In the genomic region with DNA sequence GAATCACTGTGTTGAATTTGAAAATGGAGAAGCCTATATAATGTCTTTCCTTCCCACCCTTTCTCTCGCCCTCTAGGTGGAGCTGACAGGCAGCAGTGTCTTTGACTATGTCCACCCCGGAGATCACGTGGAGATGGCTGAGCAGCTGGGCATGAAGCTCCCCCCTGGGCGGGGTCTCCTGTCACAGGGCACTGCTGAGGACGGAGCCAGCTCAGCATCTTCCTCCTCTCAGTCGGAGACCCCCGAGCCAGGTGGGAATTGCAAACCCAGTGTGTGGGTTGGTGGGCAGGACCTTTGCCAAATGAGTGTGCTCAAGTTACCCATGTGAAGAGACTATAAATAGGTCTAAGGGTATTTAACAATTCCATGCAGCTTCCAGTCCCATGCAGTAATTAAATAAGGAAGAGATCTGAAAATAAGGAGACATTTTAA, we compare ENCODE assay signal across 8 cellular contexts.
DNase-seq lines count a peak whose midpoint lies in the region; ATAC-seq lines count a peak whose summit lies in the region.

No MANE protein-coding gene starts in this region.

- no peak overlapping the region for H3K4me3 Mint-ChIP-seq in activated CD4-positive, alpha-beta T cell treated with anti-CD3 and anti-CD28 coated beads, Interleukin-2, amount 10 ng/mL, durations not matched to agents 24 days and 14 days
- H3K4me3 Mint-ChIP-seq in activated T-helper 2 cell treated with anti-CD3 and anti-CD28 coated beads, Interferon-gamma antibody, Interleukin-2, Interleukin-4, amounts not matched to agents 10 μg/mL and 5 μg/mL and 100 μg/mL, durations not matched to agents 14 hours and 24 hours and 36 hours (ENCODE audit: low read depth), result no peak overlapping the region

- H3K4me1 Mint-ChIP-seq in activated CD4-positive, alpha-beta T cell treated with anti-CD3 and anti-CD28 coated beads, Interleukin-2, amount 10 ng/mL, durations not matched to agents 24 days and 14 days, result no peaks in the 10 kb centered on the region
- H3K4me1 Mint-ChIP-seq in activated T-helper 2 cell treated with anti-CD3 and anti-CD28 coated beads, Interferon-gamma antibody, Interleukin-2, Interleukin-4, amounts not matched to agents 10 μg/mL and 5 μg/mL and 100 μg/mL, durations not matched to agents 14 hours and 24 hours and 36 hours (ENCODE audit: low read depth), result peaks cover 3% of the 10 kb centered on the region

- H3K27me3 Mint-ChIP-seq in activated CD4-positive, alpha-beta T cell treated with anti-CD3 and anti-CD28 coated beads, Interleukin-2, amount 10 ng/mL, durations not matched to agents 24 days and 14 days, result no peaks in the 10 kb centered on the region
- H3K27me3 Mint-ChIP-seq in activated T-helper 2 cell treated with anti-CD3 and anti-CD28 coated beads, Interferon-gamma antibody, Interleukin-2, Interleukin-4, amounts not matched to agents 10 μg/mL and 5 μg/mL and 100 μg/mL, durations not matched to agents 14 hours and 24 hours and 36 hours (ENCODE audit: low read depth), result no peaks in the 10 kb centered on the region

- DNase-seq in activated CD4-positive, alpha-beta T cell treated with anti-CD3 and anti-CD28 coated beads, Interleukin-2, amount 10 ng/mL, durations not matched to agents 24 days and 14 days, result peak; percentile 54
- no peak for DNase-seq in activated CD4-positive, alpha-beta T cell treated with anti-CD3 and anti-CD28 coated beads for 1 hour
- DNase-seq in NCI-H187 treated with DMSO at 0.1 percent for 48 hours (lab: John Stamatoyannopoulos, UW), result peak; percentile 20
- DNase-seq in astrocyte of the hippocampus (ENCODE audit: low read depth, low spot score), result peak; percentile 70
- DNase-seq in islet precursor cell, result peak; percentile 84
- no peak for DNase-seq in NCI-H774 (lab: John Stamatoyannopoulos, UW)
- no peak for DNase-seq in activated T-helper 2 cell treated with anti-CD3 and anti-CD28 coated beads, Interferon-gamma antibody, Interleukin-2, Interleukin-4, amounts not matched to agents 10 μg/mL and 5 μg/mL and 100 μg/mL, durations not matched to agents 14 hours and 24 hours and 36 hours (ENCODE audit: low spot score)

- no peak overlapping the region for H3K27ac Mint-ChIP-seq in activated CD4-positive, alpha-beta T cell treated with anti-CD3 and anti-CD28 coated beads, Interleukin-2, amount 10 ng/mL, durations not matched to agents 24 days and 14 days
- H3K27ac Mint-ChIP-seq in activated T-helper 2 cell treated with anti-CD3 and anti-CD28 coated beads, Interferon-gamma antibody, Interleukin-2, Interleukin-4, amounts not matched to agents 10 μg/mL and 5 μg/mL and 100 μg/mL, durations not matched to agents 14 hours and 24 hours and 36 hours, result no peak overlapping the region

- intact Hi-C loops in activated CD4-positive, alpha-beta T cell treated with anti-CD3 and anti-CD28 coated beads, Interleukin-2, amount 10 ng/mL, durations not matched to agents 24 days and 14 days (cut with micrococcal nuclease), result no loop called here
- intact Hi-C loops in activated T-helper 2 cell treated with anti-CD3 and anti-CD28 coated beads, Interferon-gamma antibody, Interleukin-2, Interleukin-4, amounts not matched to agents 10 μg/mL and 5 μg/mL and 100 μg/mL, durations not matched to agents 14 hours and 24 hours and 36 hours (cut with micrococcal nuclease), result no loop called here

- ATAC-seq in GM21619 (IDR thresholded peaks at IDR 0.05; ENCODE audit: unreplicated experiment), result no peak

- H3K36me3 Mint-ChIP-seq in activated CD4-positive, alpha-beta T cell treated with anti-CD3 and anti-CD28 coated beads, Interleukin-2, amount 10 ng/mL, durations not matched to agents 24 days and 14 days (ENCODE audit: low read depth), result no peaks in the 10 kb centered on the region
- no peaks in the 10 kb centered on the region for H3K36me3 Mint-ChIP-seq in activated T-helper 2 cell treated with anti-CD3 and anti-CD28 coated beads, Interferon-gamma antibody, Interleukin-2, Interleukin-4, amounts not matched to agents 10 μg/mL and 5 μg/mL and 100 μg/mL, durations not matched to agents 14 hours and 24 hours and 36 hours (ENCODE audit: low read depth)

- no peaks in the 10 kb centered on the region for H3K9me3 Mint-ChIP-seq in activated CD4-positive, alpha-beta T cell treated with anti-CD3 and anti-CD28 coated beads, Interleukin-2, amount 10 ng/mL, durations not matched to agents 24 days and 14 days
- no peaks in the 10 kb centered on the region for H3K9me3 Mint-ChIP-seq in activated T-helper 2 cell treated with anti-CD3 and anti-CD28 coated beads, Interferon-gamma antibody, Interleukin-2, Interleukin-4, amounts not matched to agents 10 μg/mL and 5 μg/mL and 100 μg/mL, durations not matched to agents 14 hours and 24 hours and 36 hours

Comparison
In these comparisons a context has a peak if more than half of its experiments do, and no peak if none do; other contexts are left out.
1. DNase-seq: peak in activated CD4-positive, alpha-beta T cell treated with anti-CD3 and anti-CD28 coated beads, Interleukin-2, amount 10 ng/mL, durations not matched to agents 24 days and 14 days (single experiment), NCI-H187 treated with DMSO at 0.1 percent for 48 hours (single experiment), astrocyte of the hippocampus (single experiment) and islet precursor cell (single experiment); none in activated CD4-positive, alpha-beta T cell treated with anti-CD3 and anti-CD28 coated beads for 1 hour (single experiment), NCI-H774 (single experiment) and activated T-helper 2 cell treated with anti-CD3 and anti-CD28 coated beads, Interferon-gamma antibody, Interleukin-2, Interleukin-4, amounts not matched to agents 10 μg/mL and 5 μg/mL and 100 μg/mL, durations not matched to agents 14 hours and 24 hours and 36 hours (single experiment).